12 cellular contexts compared by ENCODE assay signal in the genomic region with DNA sequence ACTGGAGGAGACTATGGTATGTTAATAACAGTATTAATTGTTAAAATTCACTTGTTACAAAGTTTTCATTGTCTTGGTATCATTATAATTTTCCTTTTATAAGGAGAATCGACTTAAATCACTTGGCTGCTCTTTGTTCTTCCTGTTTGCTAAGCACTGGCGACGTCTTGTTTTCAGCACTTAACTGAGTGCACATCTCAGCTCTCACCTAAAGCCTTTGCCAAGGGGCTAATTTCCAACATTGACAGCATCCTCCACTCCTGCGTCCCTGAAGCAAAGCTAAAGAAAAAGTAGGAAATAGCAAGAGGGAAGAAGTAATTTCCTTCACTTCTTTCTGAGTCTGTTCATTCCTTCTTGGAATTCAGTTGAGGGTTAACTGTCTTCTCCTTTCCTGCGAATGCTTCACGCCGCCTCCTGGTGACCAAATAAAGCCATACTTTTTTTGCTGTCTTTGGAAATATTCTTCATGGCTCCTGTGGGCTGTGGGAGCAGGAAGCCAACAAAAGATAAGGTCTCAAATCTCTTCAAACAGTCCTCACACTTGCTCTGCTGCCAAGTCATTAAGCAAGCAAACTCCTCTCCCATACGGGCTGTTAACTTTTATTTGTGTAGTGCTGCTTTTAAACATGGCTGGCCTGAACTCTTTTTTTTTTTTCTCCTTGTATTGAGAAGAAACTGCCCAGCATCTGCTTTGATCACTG.
A peak's percentile ranks its signal among the peaks of the same experiment; 100 is the strongest.
DNase-seq lines count a peak whose midpoint lies in the region; ATAC-seq, FAIRE-seq and TF ChIP-seq lines count a peak whose summit lies in the region.
"Had no signal": no experiment of that assay in that cellular context is flagged by ENCODE, and none has a peak within 500 bp of the region (broad histone marks: within the 10 kb centered on the region; RNA-seq: fewer than 3 reads in every experiment).

No MANE protein-coding gene starts in this region.

- ATAC-seq in WTC11 (peak; percentile 39; the same call in 1 of the 2 replicates), GM21717 (IDR thresholded peaks at IDR 0.05; ENCODE audit: unreplicated experiment) (no peak)

- peak; percentile 27; the same call in 1 of the 2 replicates for TF ChIP-seq CTCF in HFFc6 (IDR thresholded peaks at IDR 0.05)
- TF ChIP-seq CTCF in WTC11 (IDR thresholded peaks at IDR 0.05) = no peak
- TF ChIP-seq CTCF in kidney (IDR thresholded peaks at IDR 0.05; ENCODE audit: borderline replicate concordance, extremely low read depth, insufficient read depth) = peak; percentile 29
- TF ChIP-seq CTCF in stomach (IDR thresholded peaks at IDR 0.05) = peak in 1 of 7 experiments; percentile 14

- no peak for TF ChIP-seq EP300 in stomach (IDR thresholded peaks at IDR 0.05)

- no peaks in the 10 kb centered on the region for H3K27me3 Mint-ChIP-seq in HFFc6 (ENCODE audit: insufficient read depth)
- H3K27me3 Mint-ChIP-seq in WTC11 (ENCODE audit: low read depth) = no peaks in the 10 kb centered on the region; the same call in 1 of the 2 replicates

- H3K4me3 Mint-ChIP-seq in HFFc6 = no peak overlapping the region
- no peak overlapping the region for H3K4me3 Mint-ChIP-seq in WTC11

- POLR2A ChIA-PET in WTC11 (lab: Charles Lee) = no interaction called here

- no peaks in the 10 kb centered on the region; the same call in 1 of the 2 replicates for H3K4me1 Mint-ChIP-seq in HFFc6 (ENCODE audit: low read depth)
- H3K4me1 Mint-ChIP-seq in WTC11 = peaks cover 4% of the 10 kb centered on the region

- H3K27ac Mint-ChIP-seq in HFFc6 = no peak overlapping the region
- H3K27ac Mint-ChIP-seq in WTC11 = no peak overlapping the region

- H3K9me3 Mint-ChIP-seq in HFFc6 (no peaks in the 10 kb centered on the region), WTC11 (peaks cover 22% of the 10 kb centered on the region)

- no peak for TF ChIP-seq POLR2A in stomach (IDR thresholded peaks at IDR 0.05)

- DNase-seq in HFFc6 (peak; percentile 2), WTC11 (ENCODE audit: low spot score) (no peak), kidney (no peak), stomach (no peak), NCI-H510A treated with DMSO at 0.1 percent for 48 hours (lab: John Stamatoyannopoulos, UW) (no peak), glomerular visceral epithelial cell (ENCODE audit: extremely low spot score) (no peak)
- no peak for DNase-seq in stimulated activated CD4-positive, alpha-beta T cell treated with anti-CD3 and anti-CD28 coated beads, Interleukin-4, amount 100 ng/mL, for 4 hours
- DNase-seq: activated effector memory CD4-positive, alpha-beta T cell treated with Interleukin-2 at 50 U/mL for 16 hours; occipital lobe had no signal

- FAIRE-seq in kidney (lab: Jason Lieb, UNC) = no peak
- FAIRE-seq: HTR-8/SVneo had no signal

- intact Hi-C loops in kidney (cut with DNase I) = no loop called here
- intact Hi-C loops in stomach (cut with DNase I; ENCODE audit: low total_unique reads) = no loop called here

- H3K27me3 ChIP-seq in stomach = no peaks in the 10 kb centered on the region
- H3K27me3 ChIP-seq: SJCRH30 had no signal

- H3K4me1 ChIP-seq in kidney (ENCODE audit: control insufficient read depth in 1 of 2, insufficient read depth in 1 of 2, low read depth in 1 of 2, low read length in 2 of 2) (peaks cover 4 to 13% of the 10 kb centered on the region in 2 donors), stomach (peaks cover 0 to 26% (median 6%) of the 10 kb centered on the region in 4 donors)

- H3K36me3 ChIP-seq in kidney (ENCODE audit: control insufficient read depth in 1 of 2, insufficient read depth in 2 of 2, low read length in 2 of 2) (no peaks in the 10 kb centered on the region), stomach (no peaks in the 10 kb centered on the region)
- H3K36me3 ChIP-seq: SJCRH30 had no signal

- H3K4me3 ChIP-seq in kidney (ENCODE audit: low read length in 2 of 2) (peak overlapping the region in 1 of 2 donors; percentile 33), stomach (no peak overlapping the region)
- H3K4me3 ChIP-seq: SJCRH30 had no signal

- no peaks in the 10 kb centered on the region for H3K36me3 Mint-ChIP-seq in HFFc6 (ENCODE audit: low read depth)
- H3K36me3 Mint-ChIP-seq in WTC11 = peaks cover 3% of the 10 kb centered on the region; the same call in 1 of the 2 replicates

- CTCF ChIA-PET in WTC11 (lab: Charles Lee) = interaction anchor here (3.0 kb wide), 1 partner anchor 8 kb away, joined by 9 read pairs; no protein-coding TSS in a partner anchor

- WGBS in stomach, 5 donors = 6 to 14% (median 12%) methylated on average over 8 of the region's 8 CpGs

- H3K9me3 ChIP-seq in kidney (ENCODE audit: control insufficient read depth in 1 of 2, low read length in 2 of 2) (no peaks in the 10 kb centered on the region), stomach (no peaks in the 10 kb centered on the region)
- H3K9me3 ChIP-seq: SJCRH30 had no signal

- H3K27ac ChIP-seq in kidney (ENCODE audit: low read depth in 2 of 2, low read length in 2 of 2) (no peak overlapping the region), stomach (peak overlapping the region in 3 of 5 donors; percentile 9 to 50 (median 18))
- H3K27ac ChIP-seq: SJCRH30 had no signal

- H3K9ac ChIP-seq in kidney (ENCODE audit: low read length in 2 of 2) = no peak overlapping the region

TF ChIP-seq in WTC11, 78 proteins besides CTCF, POLR2A, EP300 and RAD21:
- no peak for TF ChIP-seq ZNF416 (CRISPR knock-in tag; IDR thresholded peaks at IDR 0.05)
- TF ChIP-seq, protein P1, sequence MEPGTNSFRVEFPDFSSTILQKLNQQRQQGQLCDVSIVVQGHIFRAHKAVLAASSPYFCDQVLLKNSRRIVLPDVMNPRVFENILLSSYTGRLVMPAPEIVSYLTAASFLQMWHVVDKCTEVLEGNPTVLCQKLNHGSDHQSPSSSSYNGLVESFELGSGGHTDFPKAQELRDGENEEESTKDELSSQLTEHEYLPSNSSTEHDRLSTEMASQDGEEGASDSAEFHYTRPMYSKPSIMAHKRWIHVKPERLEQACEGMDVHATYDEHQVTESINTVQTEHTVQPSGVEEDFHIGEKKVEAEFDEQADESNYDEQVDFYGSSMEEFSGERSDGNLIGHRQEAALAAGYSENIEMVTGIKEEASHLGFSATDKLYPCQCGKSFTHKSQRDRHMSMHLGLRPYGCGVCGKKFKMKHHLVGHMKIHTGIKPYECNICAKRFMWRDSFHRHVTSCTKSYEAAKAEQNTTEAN (CRISPR knock-in tag; IDR thresholded peaks at IDR 0.05) = no peak
- no peak for TF ChIP-seq RELA (CRISPR knock-in tag; IDR thresholded peaks at IDR 0.05; ENCODE audit: borderline replicate concordance)
- no peak for TF ChIP-seq ZNF232 (CRISPR knock-in tag; IDR thresholded peaks at IDR 0.05)
- no peak for TF ChIP-seq NFYB (CRISPR knock-in tag; conservative IDR thresholded peaks at IDR 0.05; ENCODE audit: low read depth)
- no peak for TF ChIP-seq GTF2I (CRISPR knock-in tag; conservative IDR thresholded peaks at IDR 0.05)
- TF ChIP-seq ZBTB21 (CRISPR knock-in tag; IDR thresholded peaks at IDR 0.05; ENCODE audit: borderline replicate concordance) = no peak
- TF ChIP-seq TCF7 (CRISPR knock-in tag; IDR thresholded peaks at IDR 0.05; ENCODE audit: low read depth) = no peak
- no peak for TF ChIP-seq NR1H2 (CRISPR knock-in tag; IDR thresholded peaks at IDR 0.05)
- TF ChIP-seq, protein P2, sequence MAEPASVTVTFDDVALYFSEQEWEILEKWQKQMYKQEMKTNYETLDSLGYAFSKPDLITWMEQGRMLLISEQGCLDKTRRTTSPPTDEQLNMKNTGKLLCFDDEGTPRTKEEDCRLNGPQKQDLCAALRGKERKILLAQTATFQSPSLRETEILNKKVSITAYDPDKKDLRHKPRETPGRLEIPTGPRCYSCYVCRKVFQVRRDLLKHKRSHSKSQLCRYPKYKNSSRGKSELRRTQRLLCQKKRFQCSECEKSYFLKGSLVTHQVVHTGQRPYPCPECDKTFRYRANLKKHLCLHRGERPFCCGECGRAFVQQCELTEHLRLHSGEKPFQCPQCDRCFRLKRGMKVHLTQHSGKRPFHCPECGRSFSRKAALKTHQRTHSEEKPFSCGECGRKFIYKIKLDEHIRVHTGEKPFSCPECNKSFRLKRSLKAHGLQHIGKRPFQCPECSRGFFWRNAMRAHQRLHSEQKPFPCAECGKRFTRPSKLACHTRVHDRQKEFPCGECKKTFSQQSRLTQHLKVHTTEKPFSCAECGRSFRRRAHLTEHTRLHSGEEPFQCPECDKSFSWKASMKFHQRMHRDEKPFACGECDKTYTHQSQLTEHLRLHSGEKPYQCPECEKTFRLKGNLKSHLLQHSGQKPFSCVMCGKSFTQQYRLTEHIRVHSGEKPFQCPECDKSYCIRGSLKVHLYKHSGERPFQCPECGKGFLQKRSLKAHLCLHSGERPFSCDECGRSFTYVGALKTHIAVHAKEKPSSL (CRISPR knock-in tag; conservative IDR thresholded peaks at IDR 0.05) = no peak
- TF ChIP-seq, protein P3, sequence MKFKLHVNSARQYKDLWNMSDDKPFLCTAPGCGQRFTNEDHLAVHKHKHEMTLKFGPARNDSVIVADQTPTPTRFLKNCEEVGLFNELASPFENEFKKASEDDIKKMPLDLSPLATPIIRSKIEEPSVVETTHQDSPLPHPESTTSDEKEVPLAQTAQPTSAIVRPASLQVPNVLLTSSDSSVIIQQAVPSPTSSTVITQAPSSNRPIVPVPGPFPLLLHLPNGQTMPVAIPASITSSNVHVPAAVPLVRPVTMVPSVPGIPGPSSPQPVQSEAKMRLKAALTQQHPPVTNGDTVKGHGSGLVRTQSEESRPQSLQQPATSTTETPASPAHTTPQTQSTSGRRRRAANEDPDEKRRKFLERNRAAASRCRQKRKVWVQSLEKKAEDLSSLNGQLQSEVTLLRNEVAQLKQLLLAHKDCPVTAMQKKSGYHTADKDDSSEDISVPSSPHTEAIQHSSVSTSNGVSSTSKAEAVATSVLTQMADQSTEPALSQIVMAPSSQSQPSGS (CRISPR knock-in tag; IDR thresholded peaks at IDR 0.05; ENCODE audit: borderline replicate concordance, low read depth) = no peak
- TF ChIP-seq FOXK1 (CRISPR knock-in tag; IDR thresholded peaks at IDR 0.05) = no peak
- TF ChIP-seq, protein P4, sequence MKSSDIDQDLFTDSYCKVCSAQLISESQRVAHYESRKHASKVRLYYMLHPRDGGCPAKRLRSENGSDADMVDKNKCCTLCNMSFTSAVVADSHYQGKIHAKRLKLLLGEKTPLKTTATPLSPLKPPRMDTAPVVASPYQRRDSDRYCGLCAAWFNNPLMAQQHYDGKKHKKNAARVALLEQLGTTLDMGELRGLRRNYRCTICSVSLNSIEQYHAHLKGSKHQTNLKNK (CRISPR knock-in tag; IDR thresholded peaks at IDR 0.05) = no peak
- TF ChIP-seq, protein P5, sequence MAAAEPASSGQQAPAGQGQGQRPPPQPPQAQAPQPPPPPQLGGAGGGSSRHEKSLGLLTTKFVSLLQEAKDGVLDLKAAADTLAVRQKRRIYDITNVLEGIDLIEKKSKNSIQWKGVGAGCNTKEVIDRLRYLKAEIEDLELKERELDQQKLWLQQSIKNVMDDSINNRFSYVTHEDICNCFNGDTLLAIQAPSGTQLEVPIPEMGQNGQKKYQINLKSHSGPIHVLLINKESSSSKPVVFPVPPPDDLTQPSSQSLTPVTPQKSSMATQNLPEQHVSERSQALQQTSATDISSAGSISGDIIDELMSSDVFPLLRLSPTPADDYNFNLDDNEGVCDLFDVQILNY (CRISPR knock-in tag; IDR thresholded peaks at IDR 0.05) = no peak

Comparison
In these comparisons a context has a peak if more than half of its experiments do, and no peak if none do; other contexts are left out.
1. H3K27ac ChIP-seq: peak in stomach (3 of 5); none in kidney (0 of 2).